In the genomic region with DNA sequence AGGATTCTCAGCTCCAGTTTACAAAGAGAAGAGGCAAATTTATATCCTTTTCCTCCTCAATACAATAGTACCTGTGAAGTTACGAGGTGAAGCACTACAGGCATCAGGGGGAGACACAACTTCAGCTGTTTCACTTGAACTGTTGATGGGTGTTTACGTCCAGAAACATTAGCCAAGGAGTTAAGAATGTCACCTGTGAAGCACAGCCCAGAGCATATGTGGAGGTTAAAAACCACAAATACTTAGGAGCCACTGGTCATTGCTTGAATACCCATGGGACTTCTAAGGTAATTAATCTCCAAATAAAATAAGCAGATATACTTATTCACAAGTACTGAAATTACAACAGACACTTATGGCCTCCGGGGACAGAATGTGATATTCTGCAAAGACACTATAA, we compare ENCODE assay signal across 13 cellular contexts.
A peak's percentile ranks its signal among the peaks of the same experiment; 100 is the strongest.
DNase-seq lines count a peak whose midpoint lies in the region; ATAC-seq, FAIRE-seq and TF ChIP-seq lines count a peak whose summit lies in the region.
"Had no signal": no experiment of that assay in that cellular context is flagged by ENCODE, and none has a peak within 500 bp of the region (broad histone marks: within the 10 kb centered on the region; RNA-seq: fewer than 3 reads in every experiment).

No MANE protein-coding gene starts in this region.

- no peak for FAIRE-seq in astrocyte (lab: Jason Lieb, UNC)
- FAIRE-seq: A549 had no signal

- no peak overlapping the region for H3K9ac ChIP-seq in astrocyte (ENCODE audit: low read length)

- H3K9me3 ChIP-seq in astrocyte (ENCODE audit: insufficient read depth, low read depth, low read length) (no peaks in the 10 kb centered on the region), upper lobe of left lung (no peaks in the 10 kb centered on the region)
- H3K9me3 ChIP-seq: A549, Caco-2 had no signal

- 91 to 93% methylated on average over 3 of the region's 3 CpGs for WGBS in upper lobe of left lung, 2 donors

- ATAC-seq in GM21515 (IDR thresholded peaks at IDR 0.05; ENCODE audit: unreplicated experiment) (no peak), GM18858 (IDR thresholded peaks at IDR 0.05; ENCODE audit: unreplicated experiment) (no peak), upper lobe of left lung (ENCODE audit: low FRiP score in 2 of 2) (no peak)
- ATAC-seq: A549, GM23338 had no signal

- H3K27me3 Mint-ChIP-seq in astrocyte (ENCODE audit: low read depth, unreplicated experiment): no peaks in the 10 kb centered on the region
- H3K27me3 Mint-ChIP-seq: CD8-positive, alpha-beta memory T cell had no signal

- H3K79me2 ChIP-seq in astrocyte (ENCODE audit: insufficient read depth, low read length): no peaks in the 10 kb centered on the region

- peaks cover 22% of the 10 kb centered on the region for H3K4me1 Mint-ChIP-seq in astrocyte (ENCODE audit: low read depth, unreplicated experiment)
- H3K4me1 Mint-ChIP-seq: CD8-positive, alpha-beta memory T cell had no signal

- no peak for TF ChIP-seq POLR2A in upper lobe of left lung (IDR thresholded peaks at IDR 0.05)

- peaks cover 10% of the 10 kb centered on the region for H3K4me1 ChIP-seq in astrocyte (ENCODE audit: insufficient read depth, low read length)
- H3K4me1 ChIP-seq in upper lobe of left lung: peaks cover 0 to 4% (median 0%) of the 10 kb centered on the region in 4 donors
- H3K4me1 ChIP-seq: Caco-2 had no signal

- H3K27me3 ChIP-seq in astrocyte (ENCODE audit: insufficient read depth, low read length) (no peaks in the 10 kb centered on the region), upper lobe of left lung (no peaks in the 10 kb centered on the region)

- peaks cover 5% of the 10 kb centered on the region for H3K9me3 Mint-ChIP-seq in astrocyte (ENCODE audit: unreplicated experiment)
- H3K9me3 Mint-ChIP-seq: CD8-positive, alpha-beta memory T cell; GM23338 had no signal

- H3K36me3 ChIP-seq in astrocyte (ENCODE audit: insufficient read depth, low read length) (no peaks in the 10 kb centered on the region), upper lobe of left lung (no peaks in the 10 kb centered on the region)

- H3K4me3 ChIP-seq in astrocyte (ENCODE audit: insufficient read depth, low read depth, low read length): no peak overlapping the region
- no peak overlapping the region for H3K4me3 ChIP-seq in upper lobe of left lung
- H3K4me3 ChIP-seq: A549, GM23338 had no signal

- H3K36me3 Mint-ChIP-seq in astrocyte (ENCODE audit: low read depth, unreplicated experiment): no peaks in the 10 kb centered on the region

- no peak overlapping the region for H3K4me2 ChIP-seq in astrocyte (ENCODE audit: low read length)
- H3K4me2 ChIP-seq: A549, GM23338 had no signal

- no peak for TF ChIP-seq CTCF in astrocyte (IDR thresholded peaks at IDR 0.05; ENCODE audit: insufficient read depth, low read depth, low read length)
- TF ChIP-seq CTCF in upper lobe of left lung (IDR thresholded peaks at IDR 0.05): no peak

- DNase-seq in astrocyte (ENCODE audit: low read depth) (peak; percentile 22), glomerular visceral epithelial cell (ENCODE audit: extremely low spot score) (peak; percentile 54), renal cortical epithelial cell (ENCODE audit: low read depth) (peak; percentile 59), upper lobe of left lung (no peak)
- DNase-seq: Caco-2; CD8-positive, alpha-beta memory T cell; H7; IMR-90 had no signal

- no peak overlapping the region for H3K27ac Mint-ChIP-seq in astrocyte (ENCODE audit: unreplicated experiment)
- H3K27ac Mint-ChIP-seq: GM23338 had no signal

- H2AFZ ChIP-seq in astrocyte (ENCODE audit: low read depth, low read length): no peak overlapping the region
- H2AFZ ChIP-seq: GM23338 had no signal

- no peak for TF ChIP-seq EP300 in upper lobe of left lung (IDR thresholded peaks at IDR 0.05)

- no peaks in the 10 kb centered on the region for H4K20me1 ChIP-seq in astrocyte (ENCODE audit: insufficient read depth, low read length)

- no peak overlapping the region for H3K4me3 Mint-ChIP-seq in astrocyte (ENCODE audit: unreplicated experiment)
- H3K4me3 Mint-ChIP-seq: CD14-positive monocyte; CD8-positive, alpha-beta memory T cell; GM23338 had no signal

- H3K27ac ChIP-seq in astrocyte (ENCODE audit: low read depth, low read length): no peak overlapping the region
- H3K27ac ChIP-seq in upper lobe of left lung: no peak overlapping the region
- H3K27ac ChIP-seq: A549 had no signal

Comparison
In these comparisons a context has a peak if more than half of its experiments do, and no peak if none do; other contexts are left out.
1. DNase-seq: peak in astrocyte (single experiment), glomerular visceral epithelial cell (single experiment) and renal cortical epithelial cell (single experiment); none in upper lobe of left lung (0 of 2).